ENCODE assay signal across 9 cellular contexts in genomic region chr14:102949062-102949800, GRCh38. TPM values are rescaled to one million over a fixed set of nuclear protein-coding genes. Genes with fewer than 3 reads are reported as not detected.
A peak's percentile ranks its signal among the peaks of the same experiment; 100 is the strongest.
DNase-seq lines count a peak whose midpoint lies in the region; ATAC-seq, FAIRE-seq and TF ChIP-seq lines count a peak whose summit lies in the region.
"Had no signal": no experiment of that assay in that cellular context is flagged by ENCODE, and none has a peak within 500 bp of the region (broad histone marks: within the 10 kb centered on the region; RNA-seq: fewer than 3 reads in every experiment).

No MANE protein-coding gene starts in this region.

- no peaks in the 10 kb centered on the region for H3K4me1 Mint-ChIP-seq in WTC11

- no peak for FAIRE-seq in RCC 7860 (lab: Jason Lieb, UNC)

- ATAC-seq in HG02981 (IDR thresholded peaks at IDR 0.05; ENCODE audit: unreplicated experiment) (peak; percentile 57), WTC11 (no peak), left lung (peak; percentile 22), HG03432 (IDR thresholded peaks at IDR 0.05; ENCODE audit: unreplicated experiment) (no peak), GM21526 (IDR thresholded peaks at IDR 0.05; ENCODE audit: low FRiP score, unreplicated experiment) (no peak)

- peaks cover 0 to 93% of the 10 kb centered on the region in 2 donors for H3K36me3 ChIP-seq in left lung

- no peak for TF ChIP-seq CTCF in WTC11 (IDR thresholded peaks at IDR 0.05)
- no peak for TF ChIP-seq CTCF in left lung (IDR thresholded peaks at IDR 0.05)

- no peaks in the 10 kb centered on the region; the same call in 1 of the 2 replicates for H3K27me3 Mint-ChIP-seq in WTC11 (ENCODE audit: low read depth)

- H3K4me3 Mint-ChIP-seq in WTC11 = no peak overlapping the region

- DNase-seq in GDM1 (lab: John Stamatoyannopoulos, UW) (peak; percentile 22), WTC11 (ENCODE audit: low spot score) (no peak), left lung (peak in 1 of 2 donors; percentile 67), A172 (ENCODE audit: low spot score) (no peak), RCC 7860 (ENCODE audit: low spot score) (no peak)

- H3K27ac ChIP-seq in left lung = no peak overlapping the region
- H3K27ac ChIP-seq: KMS-11 had no signal

- H3K4me1 ChIP-seq in left lung = peaks cover 0 to 4% of the 10 kb centered on the region in 2 donors

- H3K36me3 Mint-ChIP-seq in WTC11 = peaks cover 56% of the 10 kb centered on the region

- no peaks in the 10 kb centered on the region for H3K9me3 ChIP-seq in left lung

- POLR2A ChIA-PET in WTC11 (lab: Charles Lee) = no interaction called here

- peak overlapping the region; percentile 29; the same call in 1 of the 2 replicates for H3K27ac Mint-ChIP-seq in WTC11

- intact Hi-C loops in left lung (cut with DNase I) = no loop called here

- CTCF ChIA-PET in WTC11 (lab: Charles Lee) = interaction anchor here (0.7 kb wide), 1 partner anchor 18 kb away, joined by 3 read pairs; no protein-coding TSS in a partner anchor

- H3K27me3 ChIP-seq in left lung = no peaks in the 10 kb centered on the region

- H3K4me3 ChIP-seq in left lung = no peak overlapping the region

- H3K9me3 Mint-ChIP-seq in WTC11 = no peaks in the 10 kb centered on the region

TF ChIP-seq in WTC11, 78 proteins besides CTCF, POLR2A, EP300 and RAD21:
- no peak for TF ChIP-seq HMGXB4 (CRISPR knock-in tag; IDR thresholded peaks at IDR 0.05)
- TF ChIP-seq SOX15 (CRISPR knock-in tag; IDR thresholded peaks at IDR 0.05) = no peak
- TF ChIP-seq MXD4 (CRISPR knock-in tag; IDR thresholded peaks at IDR 0.05; ENCODE audit: borderline replicate concordance) = no peak
- TF ChIP-seq USF2 (CRISPR knock-in tag; IDR thresholded peaks at IDR 0.05) = no peak
- no peak for TF ChIP-seq SP1 (CRISPR knock-in tag; conservative IDR thresholded peaks at IDR 0.05)
- no peak for TF ChIP-seq ATF6 (CRISPR knock-in tag; IDR thresholded peaks at IDR 0.05)
- TF ChIP-seq FOXK1 (CRISPR knock-in tag; IDR thresholded peaks at IDR 0.05) = no peak
- TF ChIP-seq ATF2 (CRISPR knock-in tag; IDR thresholded peaks at IDR 0.05; ENCODE audit: borderline replicate concordance, low read depth) = no peak
- TF ChIP-seq PRRX2 (CRISPR knock-in tag; IDR thresholded peaks at IDR 0.05) = no peak
- TF ChIP-seq E2F1 (CRISPR knock-in tag; IDR thresholded peaks at IDR 0.05) = no peak
- TF ChIP-seq ZNF416 (CRISPR knock-in tag; IDR thresholded peaks at IDR 0.05) = no peak
- TF ChIP-seq ZBTB43 (CRISPR knock-in tag; IDR thresholded peaks at IDR 0.05) = no peak
- TF ChIP-seq ZNF317 (CRISPR knock-in tag; IDR thresholded peaks at IDR 0.05; ENCODE audit: borderline replicate concordance, low read depth) = no peak
- no peak for TF ChIP-seq ATF1 (CRISPR knock-in tag; IDR thresholded peaks at IDR 0.05)
- no peak for TF ChIP-seq NFYB (CRISPR knock-in tag; conservative IDR thresholded peaks at IDR 0.05; ENCODE audit: low read depth)
- no peak for TF ChIP-seq E2F5 (CRISPR knock-in tag; IDR thresholded peaks at IDR 0.05)

RNA-seq across cellular contexts. Expression of gene AMN, which starts 26.8 kb away (rescaled TPM):
- total RNA-seq in WTC11 (2021) (2.4 to 3.0 TPM (median 2.8 TPM) in 3 replicates), left lung (10 to 100 TPM; 16.9 to 23.2 TPM)
- total RNA-seq in A172 (2014; rRNA removed; shearing (Covaris generic)) = 0.03 TPM in 1 of 2 replicates, not detected in the other

Comparison
In these comparisons a context has a peak if more than half of its experiments do, and no peak if none do; other contexts are left out.
1. ATAC-seq: peak in HG02981 (single experiment) and left lung (single experiment); none in WTC11 (single experiment), HG03432 (single experiment) and GM21526 (single experiment).